2 cellular contexts compared by ENCODE assay signal in genomic region chr4:168309781-168310180, GRCh38.
TF ChIP-seq lines count a peak whose summit lies in the region.

No MANE protein-coding gene starts in this region.

TF ChIP-seq in IMR-90, 13 proteins besides CTCF, POLR2A, EP300 and RAD21:
- TF ChIP-seq MAFK (IDR thresholded peaks at IDR 0.05; ENCODE audit: low read depth, low read length) (no peak), FOS (IDR thresholded peaks at IDR 0.05; ENCODE audit: low read depth, low read length) (no peak), MXI1 (IDR thresholded peaks at IDR 0.05; ENCODE audit: borderline replicate concordance, low read depth, low read length) (no peak), ELK1 (IDR thresholded peaks at IDR 0.05; ENCODE audit: borderline replicate concordance, low read depth, low read length) (no peak), USF2 (IDR thresholded peaks at IDR 0.05; ENCODE audit: low read depth, low read length) (no peak), RCOR1 (IDR thresholded peaks at IDR 0.05; ENCODE audit: insufficient replicate concordance, low read length) (no peak), NFE2L2 (IDR thresholded peaks at IDR 0.05; ENCODE audit: low read depth, low read length) (no peak), SMC3 (IDR thresholded peaks at IDR 0.05; ENCODE audit: low read depth, low read length) (no peak), RFX5 (IDR thresholded peaks at IDR 0.05; ENCODE audit: low read depth, low read length) (no peak)

TF ChIP-seq in GM12878, 131 proteins besides CTCF, POLR2A, EP300 and RAD21:
- TF ChIP-seq IRF4 (IDR thresholded peaks at IDR 0.05; ENCODE audit: low read depth, low read length) (no peak), RAD51 (IDR thresholded peaks at IDR 0.05) (no peak), RBBP5 (conservative IDR thresholded peaks at IDR 0.05) (no peak), TBL1XR1 (IDR thresholded peaks at IDR 0.05; ENCODE audit: low read depth, low read length) (no peak), NRF1 (conservative IDR thresholded peaks at IDR 0.05; ENCODE audit: low read depth, low read length) (no peak), BMI1 (IDR thresholded peaks at IDR 0.05; ENCODE audit: borderline replicate concordance) (no peak), GATAD2B (conservative IDR thresholded peaks at IDR 0.05; ENCODE audit: low read depth) (no peak), SKIL (IDR thresholded peaks at IDR 0.05; ENCODE audit: low read depth, poor library complexity, severe bottlenecking) (no peak), MYB (IDR thresholded peaks at IDR 0.05; ENCODE audit: borderline replicate concordance, low read depth, low read length) (no peak), KAT2A (conservative IDR thresholded peaks at IDR 0.05; ENCODE audit: control insufficient read depth, low read depth, low read length) (no peak)
TF ChIP-seq in GM12878: peak in this region for 0.
